ENCODE assay signal across 21 cellular contexts in the genomic region with DNA sequence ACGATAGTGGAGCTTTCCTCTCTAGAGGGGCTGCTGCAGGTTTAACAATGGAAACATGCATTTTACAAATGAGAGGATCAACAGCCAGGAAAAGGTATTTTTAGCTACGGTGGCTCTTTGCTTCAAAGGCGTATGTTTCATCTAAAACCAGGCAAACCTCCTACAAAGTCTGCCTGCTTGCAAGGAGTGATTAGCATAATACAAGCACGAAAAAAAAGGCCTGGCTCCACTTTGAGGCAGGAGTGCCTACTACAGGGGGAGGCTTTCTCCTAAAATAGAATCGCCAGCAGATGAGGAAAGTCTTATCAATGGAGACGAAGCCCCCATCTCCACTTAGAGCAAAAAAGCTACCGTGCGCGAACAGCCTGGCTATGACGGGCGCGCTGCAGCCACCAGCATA. TPM values are rescaled to one million over a fixed set of nuclear protein-coding genes. Genes with fewer than 3 reads are reported as not detected.
DNase-seq lines count a peak whose midpoint lies in the region; ATAC-seq and TF ChIP-seq lines count a peak whose summit lies in the region.
"Had no signal": no experiment of that assay in that cellular context is flagged by ENCODE, and none has a peak within 500 bp of the region (broad histone marks: within the 10 kb centered on the region; RNA-seq: fewer than 3 reads in every experiment).

No MANE protein-coding gene starts in this region.

- no peak overlapping the region for H4K12ac ChIP-seq in trophoblast cell (ENCODE audit: low read depth, low read length)

- peak overlapping the region; percentile 31 for H2AK5ac ChIP-seq in trophoblast cell (ENCODE audit: low read length)

- peak overlapping the region in 5 of 11 experiments; percentile 12 to 47 (median 31); a peak in 7 of 22 replicates for H3K27ac ChIP-seq in BLaER1 treated with 17β-estradiol and CSF1 and Interleukin-3, amounts not matched to agents 10 nM and 100 nM
- H3K27ac ChIP-seq in RWPE1 (peak overlapping the region; percentile 100), hepatocyte (peak overlapping the region; percentile 52), trophoblast cell (ENCODE audit: low read depth, low read length) (peak overlapping the region; percentile 85), MM.1S (ENCODE audit: low read length) (no peak overlapping the region)
- H3K27ac ChIP-seq: pancreas had no signal

- peaks cover 0 to 98% (median 12%) of the 10 kb centered on the region in 11 experiments; a peak in 12 of 22 replicates for H3K36me3 ChIP-seq in BLaER1 treated with 17β-estradiol and CSF1 and Interleukin-3, amounts not matched to agents 10 nM and 100 nM
- no peaks in the 10 kb centered on the region for H3K36me3 ChIP-seq in hepatocyte (replicated peaks; ENCODE audit: insufficient read depth, low read depth)
- H3K36me3 ChIP-seq in trophoblast cell (ENCODE audit: control insufficient read depth in 1 of 2, insufficient read depth in 2 of 2, low read length in 2 of 2) = no peaks in the 10 kb centered on the region
- no peaks in the 10 kb centered on the region for H3K36me3 ChIP-seq in MM.1S (replicated peaks; ENCODE audit: insufficient read depth, low read length)
- H3K36me3 ChIP-seq: pancreas had no signal

- no peak overlapping the region for H3K14ac ChIP-seq in trophoblast cell (ENCODE audit: low read length)

- H3K9me2 ChIP-seq in hepatocyte (replicated peaks; ENCODE audit: insufficient read depth) (no peaks in the 10 kb centered on the region), MM.1S (replicated peaks; ENCODE audit: insufficient read depth, low read length) (no peaks in the 10 kb centered on the region)

- H4K20me1 ChIP-seq in BLaER1 treated with 17β-estradiol and CSF1 and Interleukin-3, amounts not matched to agents 10 nM and 100 nM = peaks cover 0 to 100% (median 9%) of the 10 kb centered on the region in 11 experiments; a peak in 10 of 22 replicates
- H4K20me1 ChIP-seq in hepatocyte (ENCODE audit: insufficient read depth, poor library complexity, severe bottlenecking) (no peaks in the 10 kb centered on the region), MM.1S (ENCODE audit: insufficient read depth, low read length) (no peaks in the 10 kb centered on the region)

- peak overlapping the region in 4 of 11 experiments; percentile 5 to 21 (median 11); a peak in 4 of 22 replicates for H3K9ac ChIP-seq in BLaER1 treated with 17β-estradiol and CSF1 and Interleukin-3, amounts not matched to agents 10 nM and 100 nM
- H3K9ac ChIP-seq in trophoblast cell (ENCODE audit: low read length) = no peak overlapping the region
- no peak overlapping the region for H3K9ac ChIP-seq in MM.1S (ENCODE audit: low read length)

- H2BK5ac ChIP-seq in trophoblast cell (ENCODE audit: low read depth, low read length, poor library complexity) = peak overlapping the region; percentile 42

- H3K23ac ChIP-seq in trophoblast cell (ENCODE audit: low read length) = no peak overlapping the region

- no peak for ATAC-seq in GM19467 (IDR thresholded peaks at IDR 0.05; ENCODE audit: unreplicated experiment)
- ATAC-seq: heart left ventricle, pancreas had no signal

- TF ChIP-seq CTCF in RWPE1 (conservative IDR thresholded peaks at IDR 0.05; ENCODE audit: low read depth) (no peak), hepatocyte (IDR thresholded peaks at IDR 0.05; ENCODE audit: poor library complexity) (no peak), MM.1S (IDR thresholded peaks at IDR 0.05; ENCODE audit: low read length) (no peak)

- no peaks in the 10 kb centered on the region for H3K27me3 ChIP-seq in BLaER1 treated with 17β-estradiol and CSF1 and Interleukin-3, amounts not matched to agents 10 nM and 100 nM
- no peaks in the 10 kb centered on the region for H3K27me3 ChIP-seq in hepatocyte
- no peaks in the 10 kb centered on the region for H3K27me3 ChIP-seq in trophoblast cell (ENCODE audit: insufficient read depth, low read length)
- H3K27me3 ChIP-seq in MM.1S (replicated peaks; ENCODE audit: insufficient read depth, low read length) = no peaks in the 10 kb centered on the region
- H3K27me3 ChIP-seq: heart left ventricle, pancreas had no signal

- H2BK120ac ChIP-seq in trophoblast cell (ENCODE audit: insufficient read depth, low read length, poor library complexity) = peak overlapping the region; percentile 8

- CTCF ChIA-PET in RWPE1 (lab: Yijun Ruan, JAX) = no interaction called here

- DNase-seq in RWPE1 (ENCODE audit: low spot score) (no peak), hepatocyte (ENCODE audit: low spot score) (no peak), trophoblast cell (no peak), NAMALWA (ENCODE audit: low spot score) (no peak), MM.1S (no peak)
- no peak for DNase-seq in stimulated activated CD4-positive, alpha-beta T cell treated with anti-CD3 and anti-CD28 coated beads, Interleukin-4, amount 100 ng/mL, for 1 hour
- DNase-seq: activated CD4-positive, alpha-beta T cell treated with anti-CD3 and anti-CD28 coated beads, Interleukin-2, amount 50 U/mL, for 48 hours; activated naive CD4-positive, alpha-beta T cell treated with anti-CD3 and anti-CD28 coated beads, Interleukin-2, amount 10 ng/mL, durations not matched to agents 7 days and 5 days; activated T-cell treated with anti-CD3 and anti-CD28 coated beads, Interleukin-2, amount 50 U/mL, for 1 hour; CD8-positive, alpha-beta memory T cell; DMS79 treated with DMSO at 0.1 percent for 48 hours; heart left ventricle; NCI-H1436; NCI-H2171; NCI-H526; pancreas; SIG-M5; small intestine; stimulated activated CD4-positive, alpha-beta T cell treated with anti-CD3 and anti-CD28 coated beads, Interleukin-4, amount 100 ng/mL, for 24 hours had no signal

- peak overlapping the region in 9 of 11 experiments; percentile 52 to 90 (median 74); a peak in 18 of 22 replicates for H3K4me2 ChIP-seq in BLaER1 treated with 17β-estradiol and CSF1 and Interleukin-3, amounts not matched to agents 10 nM and 100 nM
- H3K4me2 ChIP-seq in hepatocyte = no peak overlapping the region
- H3K4me2 ChIP-seq in trophoblast cell (ENCODE audit: low read length) = no peak overlapping the region
- no peak overlapping the region for H3K4me2 ChIP-seq in MM.1S (ENCODE audit: low read depth, low read length)

- POLR2A ChIA-PET in RWPE1 (lab: Yijun Ruan, JAX; ENCODE audit: low non-redundant PET) = no interaction called here

- peaks cover 43 to 77% (median 66%) of the 10 kb centered on the region in 10 experiments for H3K4me1 ChIP-seq in BLaER1 treated with 17β-estradiol and CSF1 and Interleukin-3, amounts not matched to agents 10 nM and 100 nM
- H3K4me1 ChIP-seq in hepatocyte (ENCODE audit: insufficient read depth) (peaks cover 54% of the 10 kb centered on the region), trophoblast cell (ENCODE audit: control insufficient read depth in 1 of 2, insufficient read depth in 2 of 2, low read length in 2 of 2) (peaks cover 48% of the 10 kb centered on the region in 2 experiments), MM.1S (ENCODE audit: low read length) (no peaks in the 10 kb centered on the region)
- H3K4me1 ChIP-seq: pancreas had no signal

- H3K9me3 ChIP-seq in BLaER1 treated with 17β-estradiol and CSF1 and Interleukin-3, amounts not matched to agents 10 nM and 100 nM (replicated peaks in 1 of 11) = no peaks in the 10 kb centered on the region
- no peaks in the 10 kb centered on the region for H3K9me3 ChIP-seq in hepatocyte (ENCODE audit: low read depth)
- H3K9me3 ChIP-seq in trophoblast cell (ENCODE audit: insufficient read depth, low read depth, low read length) = no peaks in the 10 kb centered on the region
- H3K9me3 ChIP-seq in MM.1S (replicated peaks; ENCODE audit: insufficient read depth, low read length) = no peaks in the 10 kb centered on the region
- H3K9me3 ChIP-seq: heart left ventricle, pancreas had no signal

- H3K79me1 ChIP-seq in trophoblast cell (ENCODE audit: low read length) = peaks cover 35% of the 10 kb centered on the region

- no peak overlapping the region for H3K4ac ChIP-seq in trophoblast cell (ENCODE audit: low read depth, low read length)

- H4K8ac ChIP-seq in trophoblast cell (ENCODE audit: low read depth, low read length) = no peak overlapping the region

- H4K91ac ChIP-seq in trophoblast cell (ENCODE audit: low read depth, low read length) = peak overlapping the region; percentile 91

- H3K4me3 ChIP-seq in BLaER1 treated with 17β-estradiol and CSF1 and Interleukin-3, amounts not matched to agents 10 nM and 100 nM = no peak overlapping the region
- H3K4me3 ChIP-seq in hepatocyte (no peak overlapping the region), trophoblast cell (ENCODE audit: low read depth, low read length) (no peak overlapping the region), MM.1S (ENCODE audit: low read length) (no peak overlapping the region)
- H3K4me3 ChIP-seq: heart left ventricle, pancreas had no signal

- 81% methylated on average over 12 of the region's 12 CpGs for WGBS in hepatocyte (ENCODE audit: low lambda C conversion rate, missing lambda C conversion rate)
- WGBS in trophoblast cell (ENCODE audit: extremely low coverage, insufficient coverage, insufficient read length) = no CpG with 5 or more reads among the region's 12 CpGs

- H3K18ac ChIP-seq in trophoblast cell (ENCODE audit: low read length) = no peak overlapping the region

- no peaks in the 10 kb centered on the region for H3F3A ChIP-seq in MM.1S (ENCODE audit: insufficient read depth, low read length)

- no peak overlapping the region for H2BK12ac ChIP-seq in trophoblast cell (ENCODE audit: low read length)

- H2AFZ ChIP-seq in hepatocyte (no peak overlapping the region), trophoblast cell (ENCODE audit: insufficient read depth, low read length, poor library complexity) (no peak overlapping the region), MM.1S (ENCODE audit: low read length) (no peak overlapping the region)

- H3K79me2 ChIP-seq in hepatocyte (no peaks in the 10 kb centered on the region), trophoblast cell (ENCODE audit: control insufficient read depth, insufficient read depth, low read length, poor library complexity) (peaks cover 4% of the 10 kb centered on the region), MM.1S (ENCODE audit: low read length) (no peaks in the 10 kb centered on the region; the same call in 1 of the 2 replicates)

RNA-seq across cellular contexts. Expression of a gene that starts 27.1 kb away (rescaled TPM):
- 16.1 and 19.6 TPM in 2 replicates for total RNA-seq in hepatocyte
- 10.4 and 16.5 TPM in 2 replicates for polyA plus RNA-seq in hepatocyte
- 164 and 171 TPM in 2 replicates for polyA plus RNA-seq in trophoblast cell (2013)
- polyA plus RNA-seq: CD8-positive, alpha-beta memory T cell had no signal

Comparison
In these comparisons a context has a peak if more than half of its experiments do, and no peak if none do; other contexts are left out.
1. H3K4me2 ChIP-seq: peak in BLaER1 treated with 17β-estradiol and CSF1 and Interleukin-3, amounts not matched to agents 10 nM and 100 nM (9 of 11); none in hepatocyte (single experiment), trophoblast cell (single experiment) and MM.1S (single experiment).